In the genomic region with DNA sequence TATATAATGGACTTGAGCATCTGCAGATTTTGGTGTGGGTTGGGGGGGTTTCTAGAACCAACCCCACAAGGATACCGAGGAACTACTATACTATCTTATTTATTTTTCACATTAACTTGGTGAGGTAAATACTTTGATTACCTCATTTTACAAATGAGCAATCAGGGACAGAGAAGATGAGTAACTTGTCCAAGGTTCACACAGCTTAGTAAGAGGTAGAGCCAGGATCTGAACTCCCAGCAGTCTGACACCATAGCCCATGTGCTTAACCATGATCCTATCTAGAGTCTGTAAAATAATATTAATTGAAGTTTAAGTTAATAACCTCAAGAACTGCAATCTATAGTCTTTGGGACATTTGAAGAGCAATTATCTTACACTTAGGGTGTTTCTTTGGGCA, we compare ENCODE assay signal across 6 cellular contexts.
"Had no signal": no experiment of that assay in that cellular context is flagged by ENCODE, and none has a peak within 500 bp of the region (broad histone marks: within the 10 kb centered on the region; RNA-seq: fewer than 3 reads in every experiment).

No MANE protein-coding gene starts in this region.

- H3K4me3 ChIP-seq: K562 had no signal

- ATAC-seq: K562 had no signal

- DNase-seq: GOT3, H7, HCEC 1CT, IMR-90, KG1 had no signal
